ENCODE assay signal across 8 cellular contexts in genomic region chr7:2676576-2676975, GRCh38. TPM values are rescaled to one million over a fixed set of nuclear protein-coding genes. Genes with fewer than 3 reads are reported as not detected.
DNase-seq lines count a peak whose midpoint lies in the region; ATAC-seq, FAIRE-seq and TF ChIP-seq lines count a peak whose summit lies in the region.
"Not testable (repeated sequence)": the region's sequence is repeated elsewhere in the genome, so short reads cannot be mapped to it uniquely, and the experiment has no call there.

No MANE protein-coding gene starts in this region.

- not testable (repeated sequence) for H3K79me2 ChIP-seq in keratinocyte (ENCODE audit: control insufficient read depth, insufficient read depth, low read length)

- H4K20me1 ChIP-seq in keratinocyte (ENCODE audit: control insufficient read depth, extremely low read depth, insufficient read depth, low read length), result not testable (repeated sequence)

- not testable (repeated sequence) for H2AFZ ChIP-seq in keratinocyte (ENCODE audit: control insufficient read depth, low read length)

- H3K9me1 ChIP-seq in keratinocyte (ENCODE audit: control insufficient read depth, extremely low read depth, insufficient read depth, low read length), result not testable (repeated sequence)

- not testable (repeated sequence) for H3K4me3 ChIP-seq in bronchial epithelial cell (ENCODE audit: low read depth, low read length); keratinocyte (ENCODE audit: control insufficient read depth in 2 of 3, extremely low read depth in 1 of 3, insufficient read depth in 2 of 3, low read depth in 1 of 3, low read length in 3 of 3)

- H3K4me2 ChIP-seq in keratinocyte (ENCODE audit: control insufficient read depth, extremely low read depth, insufficient read depth, low read depth, low read length), result not testable (repeated sequence)

- not testable (repeated sequence) for H3K9me3 ChIP-seq in keratinocyte (ENCODE audit: control insufficient read depth, low read depth, low read length)

- TF ChIP-seq CTCF in bronchial epithelial cell (IDR thresholded peaks at IDR 0.05; ENCODE audit: insufficient read depth, low read length, severe bottlenecking); keratinocyte (optimal IDR thresholded peaks at IDR 0.05 in 1 of 3, IDR thresholded peaks at IDR 0.05 in 1 of 3, conservative IDR thresholded peaks at IDR 0.05 in 1 of 3; ENCODE audit: extremely low read depth in 1 of 3, insufficient read depth in 2 of 3, low read length in 3 of 3): not testable (repeated sequence)

- in situ Hi-C loops in G401 (cut with HindIII; ENCODE audit: low sequenced_read_pairs), result not testable (repeated sequence)

- H3K9ac ChIP-seq in keratinocyte (ENCODE audit: control insufficient read depth, extremely low read depth, insufficient read depth, low read length), result not testable (repeated sequence)

- H3K27me3 ChIP-seq in bronchial epithelial cell (ENCODE audit: control insufficient read depth, insufficient read depth, low read length), result not testable (repeated sequence)
- H3K27me3 ChIP-seq in keratinocyte (ENCODE audit: control insufficient read depth, extremely low read depth, insufficient read depth, low read length), result peaks cover 15% of the 10 kb centered on the region

- intact Hi-C loops in left cardiac atrium (cut with DNase I), result not testable (repeated sequence)

- FAIRE-seq in bronchial epithelial cell (lab: Jason Lieb, UNC) (peak; percentile 43), keratinocyte (lab: Jason Lieb, UNC) (peak; percentile 29)

- not testable (repeated sequence) for H3K27ac ChIP-seq in keratinocyte (ENCODE audit: control insufficient read depth, insufficient read depth, low read length)

- not testable (repeated sequence) for H3K36me3 ChIP-seq in bronchial epithelial cell (ENCODE audit: control insufficient read depth, insufficient read depth, low read length); keratinocyte (ENCODE audit: control insufficient read depth in 2 of 2, extremely low read depth in 1 of 2, insufficient read depth in 2 of 2, low read length in 2 of 2)

- ATAC-seq in left cardiac atrium, result not testable (repeated sequence)

- DNase-seq in COLO668 (lab: John Stamatoyannopoulos, UW; ENCODE audit: unreplicated experiment) (peak; percentile 76), G401 (ENCODE audit: low spot score) (peak; percentile 86), NCI-H146 (lab: John Stamatoyannopoulos, UW) (peak; percentile 91), NCI-H345 (lab: John Stamatoyannopoulos, UW) (peak; percentile 81), NCI-H748 (lab: John Stamatoyannopoulos, UW; ENCODE audit: unreplicated experiment) (peak; percentile 49), left cardiac atrium (peak; percentile 18)
- DNase-seq in bronchial epithelial cell (ENCODE audit: low read depth); keratinocyte (ENCODE audit: low read depth, low spot score): not testable (repeated sequence)

- H3K4me1 ChIP-seq in keratinocyte (ENCODE audit: control insufficient read depth, extremely low read depth, insufficient read depth, low read length), result not testable (repeated sequence)

- dilution Hi-C loops in keratinocyte (cut with MboI; ENCODE audit: extremely low pct_ligation_motif_present, low sequenced_read_pairs), result not testable (repeated sequence)

RNA-seq across cellular contexts. Expression of gene AMZ1, which starts 11.4 kb away (rescaled TPM):
- total RNA-seq in G401 (2014; rRNA removed; shearing (Covaris generic)), result not detected in 2 replicates
- total RNA-seq in bronchial epithelial cell, result not detected in 2 replicates
- total RNA-seq in left cardiac atrium, result under 1 TPM; 0.27 to 0.34 TPM
- polyA plus RNA-seq in keratinocyte, result 0.01 to 0.04 TPM in 2 of 3 replicates, not detected in the other
- not detected for polyA plus RNA-seq in keratinocyte (2011; ENCODE audit: low read depth)
- 0.01 and 0.03 TPM in 2 replicates for polyA plus RNA-seq in keratinocyte (2011; cell fraction: cytosol; rRNA removed)
- polyA plus RNA-seq in keratinocyte (2011; cell fraction: nucleus; rRNA removed), result 0.08 TPM in 1 of 2 replicates, not detected in the other
- polyA plus RNA-seq in keratinocyte (2012; ENCODE audit: low replicate concordance), result 0.07 TPM in 1 of 2 replicates, not detected in the other
- polyA minus RNA-seq in keratinocyte, result not detected in 3 replicates
- polyA minus RNA-seq in keratinocyte (2011; cell fraction: cytosol; rRNA and poly(A)+ RNA removed), result not detected
- not detected in 2 replicates for polyA minus RNA-seq in keratinocyte (2011; cell fraction: nucleus; rRNA and poly(A)+ RNA removed)

RNA-seq across cellular contexts. Expression of gene TTYH3, which starts 44.8 kb away (rescaled TPM):
- 17.7 and 18.7 TPM in 2 replicates for total RNA-seq in G401 (2014; rRNA removed; shearing (Covaris generic))
- total RNA-seq in bronchial epithelial cell (5.8 and 12.3 TPM in 2 replicates), left cardiac atrium (10 to 100 TPM; 30.3 to 38.7 TPM)
- 8.5 to 18.5 TPM (median 16.1 TPM) in 3 replicates for polyA plus RNA-seq in keratinocyte
- polyA plus RNA-seq in keratinocyte (2011; ENCODE audit: low read depth), result 2.8 TPM
- 7.1 and 19.6 TPM in 2 replicates for polyA plus RNA-seq in keratinocyte (2011; cell fraction: cytosol; rRNA removed)
- 34.9 and 55.9 TPM in 2 replicates for polyA plus RNA-seq in keratinocyte (2011; cell fraction: nucleus; rRNA removed)
- 13.4 and 40.4 TPM in 2 replicates for polyA plus RNA-seq in keratinocyte (2012; ENCODE audit: low replicate concordance)
- polyA minus RNA-seq in keratinocyte, result 17.6 to 43.1 TPM (median 18.0 TPM) in 3 replicates
- polyA minus RNA-seq in keratinocyte (2011; cell fraction: cytosol; rRNA and poly(A)+ RNA removed), result 73.5 TPM
- polyA minus RNA-seq in keratinocyte (2011; cell fraction: nucleus; rRNA and poly(A)+ RNA removed), result 48.0 and 57.9 TPM in 2 replicates
